Comparison of ENCODE assay signal across 12 cellular contexts in the genomic region with DNA sequence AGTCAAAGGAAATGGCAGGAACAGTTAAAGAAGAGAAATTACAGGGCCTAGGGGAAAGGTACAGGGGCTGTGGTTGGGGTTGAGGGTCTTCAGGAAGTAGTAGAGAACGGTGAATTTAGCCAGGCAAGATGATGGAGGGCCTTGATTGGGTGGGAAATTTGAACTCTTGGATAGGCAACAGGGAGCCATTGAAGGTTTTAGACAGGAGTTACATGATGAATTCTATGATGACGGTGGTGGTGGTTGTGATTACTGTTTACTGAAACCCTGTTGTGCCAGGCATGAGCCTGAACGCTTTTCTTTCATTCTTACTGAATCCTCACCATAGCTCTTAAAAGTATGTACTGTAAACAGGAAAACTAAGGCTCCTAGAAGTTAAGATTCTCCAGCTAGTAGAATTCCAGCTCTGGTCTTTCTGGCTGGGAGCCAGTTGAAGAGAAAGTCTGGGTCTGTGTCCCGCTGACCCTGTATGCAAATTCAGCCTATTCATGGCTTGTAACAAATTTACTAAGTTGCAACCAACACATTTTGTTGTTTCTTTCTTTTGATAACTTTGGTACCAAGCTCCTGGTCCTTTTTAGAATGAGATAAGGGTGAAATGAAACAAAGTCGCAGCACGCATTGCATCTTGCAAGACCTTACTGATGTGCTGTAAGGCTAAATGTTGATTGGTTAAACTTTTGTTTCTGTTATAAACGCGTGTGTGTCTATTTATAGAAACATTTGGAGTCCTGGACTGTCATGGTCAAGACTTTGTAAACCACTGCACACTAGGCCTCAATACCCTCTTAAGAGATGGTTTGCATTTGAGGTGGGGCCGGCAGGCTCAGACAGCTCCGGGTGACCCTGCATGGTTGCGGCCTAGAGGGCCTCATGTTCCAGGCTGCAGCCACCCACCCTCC. TPM values are rescaled to one million over a fixed set of nuclear protein-coding genes. Genes with fewer than 3 reads are reported as not detected.
A peak's percentile ranks its signal among the peaks of the same experiment; 100 is the strongest.
DNase-seq lines count a peak whose midpoint lies in the region; ATAC-seq and TF ChIP-seq lines count a peak whose summit lies in the region.
"Had no signal": no experiment of that assay in that cellular context is flagged by ENCODE, and none has a peak within 500 bp of the region (broad histone marks: within the 10 kb centered on the region; RNA-seq: fewer than 3 reads in every experiment).

No MANE protein-coding gene starts in this region.

- TF ChIP-seq CTCF in sigmoid colon (IDR thresholded peaks at IDR 0.05), result no peak

- ATAC-seq in T-cell (replicated peaks in 1 of 4), result no peak

- CTCF ChIA-PET in T-cell (lab: Charles Lee), result interaction anchor here in 1 of 2 donors (1.0 kb wide), 1 partner anchor 54 kb away, joined by 3 read pairs; no protein-coding TSS in a partner anchor

- H3K4me1 Mint-ChIP-seq in T-cell, result peaks cover 78 to 87% (median 79%) of the 10 kb centered on the region in 3 donors

- no peaks in the 10 kb centered on the region for H3K27me3 ChIP-seq in sigmoid colon

- H3K4me1 ChIP-seq in sigmoid colon, result peaks cover 0 to 49% (median 38%) of the 10 kb centered on the region in 4 donors

- DNase-seq in EH (ENCODE audit: low read depth) (peak; percentile 44), T-cell (no peak), hepatic stellate cell (ENCODE audit: low spot score) (peak; percentile 72), sigmoid colon (no peak), RKO (ENCODE audit: low spot score) (no peak), NCI-H2081 (lab: John Stamatoyannopoulos, UW) (no peak), NCI-H2081 treated with DMSO at 0.1 percent for 48 hours (lab: John Stamatoyannopoulos, UW) (no peak), T-helper 9 cell (no peak)
- DNase-seq: cortex of kidney, GF-D8, MM.1S had no signal

- TF ChIP-seq POLR2A in sigmoid colon (IDR thresholded peaks at IDR 0.05), result no peak

- peaks cover 23% of the 10 kb centered on the region for H3K36me3 Mint-ChIP-seq in T-cell

- peak overlapping the region; percentile 47 to 95 (median 58) for H3K4me3 Mint-ChIP-seq in T-cell

- H3K27ac ChIP-seq in sigmoid colon, result peak overlapping the region in 3 of 4 donors; percentile 44 to 58 (median 44)

- no peaks in the 10 kb centered on the region for H3K9me3 Mint-ChIP-seq in T-cell

- no peaks in the 10 kb centered on the region for H3K36me3 ChIP-seq in sigmoid colon

- H3K27ac Mint-ChIP-seq in T-cell, result peak overlapping the region; percentile 86 to 93

- TF ChIP-seq EP300 in sigmoid colon (IDR thresholded peaks at IDR 0.05), result no peak

- 64 to 78% methylated on average over 11 of the region's 11 CpGs for WGBS in sigmoid colon, 2 donors

- no peaks in the 10 kb centered on the region for H3K9me3 ChIP-seq in sigmoid colon

- POLR2A ChIA-PET in T-cell (lab: Charles Lee), result interaction anchor here in 1 of 2 donors (0.6 kb wide), 2 partner anchors 165 to 1055 kb away, joined by 3 to 7 read pairs; no protein-coding TSS in a partner anchor

- intact Hi-C loops in sigmoid colon (cut with DNase I), result no loop called here

- no peak overlapping the region for H3K4me3 ChIP-seq in sigmoid colon

- H3K27me3 Mint-ChIP-seq in T-cell, result no peaks in the 10 kb centered on the region

RNA-seq across cellular contexts. Expression of a gene that starts 6.0 kb away (rescaled TPM):
- total RNA-seq in T-cell (10 to 100 TPM; 38.9 to 76.5 (median 59.0) TPM), sigmoid colon (10 to 100 TPM in 2 of 4 donors, 1 to 10 TPM in 2; 5.4 to 12.2 (median 9.0) TPM)
- polyA plus RNA-seq in sigmoid colon, result 10 to 100 TPM in 1 of 3 donors, 1 to 10 TPM in 2; 5.3 to 24.9 (median 9.6) TPM

RNA-seq across cellular contexts. Expression of a gene that starts 37.1 kb away (rescaled TPM):
- total RNA-seq in T-cell (10 to 100 TPM in 2 of 5 donors, 1 to 10 TPM in 3; 3.9 to 17.6 (median 8.3) TPM), sigmoid colon (not detected)
- polyA plus RNA-seq in sigmoid colon, result 1 to 10 TPM in 1 of 3 donors, under 1 TPM in 1, not detected in 1; 0.90 to 1.2 TPM
- total RNA-seq: RPMI7951 had no signal

RNA-seq across cellular contexts. Expression of a gene that starts 51.5 kb away (rescaled TPM):
- 100 to 1,000 TPM in 2 of 5 donors, 10 to 100 TPM in 3; 74.1 to 102 (median 95.8) TPM for total RNA-seq in T-cell
- total RNA-seq in sigmoid colon, result 10 to 100 TPM; 16.1 to 31.7 (median 18.5) TPM
- polyA plus RNA-seq in sigmoid colon, result 10 to 100 TPM in 1 of 3 donors, 1 to 10 TPM in 2; 4.8 to 23.2 (median 9.9) TPM

Comparison
In these comparisons a context has a peak if more than half of its experiments do, and no peak if none do; other contexts are left out.
1. DNase-seq: peak in EH (single experiment) and hepatic stellate cell (single experiment); none in T-cell (0 of 34), sigmoid colon (single experiment), RKO (single experiment), NCI-H2081 (0 of 2), NCI-H2081 treated with DMSO at 0.1 percent for 48 hours (single experiment) and T-helper 9 cell (single experiment).
2. RNA of a gene that starts 37.1 kb away (total RNA-seq): 3.9 to 17.6 TPM in T-cell; not detected in sigmoid colon; every median in the first group is over 4 times any median in the second.